16 cellular contexts compared by ENCODE assay signal in the genomic region with DNA sequence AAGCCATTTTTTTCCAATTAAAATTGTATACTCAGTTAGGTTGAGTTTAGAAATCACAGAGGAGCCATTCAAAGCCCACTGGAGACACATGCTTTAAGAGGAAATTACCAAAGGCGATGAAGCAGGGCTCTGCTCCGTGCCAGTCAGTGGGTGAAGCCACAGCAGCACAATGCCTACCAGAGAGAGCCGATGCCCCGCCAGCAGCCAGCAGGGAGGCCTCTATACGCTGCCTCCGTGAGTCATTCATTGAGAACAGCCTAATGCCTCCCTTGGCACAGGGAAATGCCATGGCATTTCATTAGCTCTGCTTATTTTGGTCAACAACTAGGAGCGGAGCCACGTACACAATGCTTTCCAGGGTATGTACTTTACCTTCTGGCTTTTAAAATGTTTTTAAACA.
DNase-seq lines count a peak whose midpoint lies in the region; ATAC-seq, FAIRE-seq and TF ChIP-seq lines count a peak whose summit lies in the region.
"Had no signal": no experiment of that assay in that cellular context is flagged by ENCODE, and none has a peak within 500 bp of the region (broad histone marks: within the 10 kb centered on the region; RNA-seq: fewer than 3 reads in every experiment).

No MANE protein-coding gene starts in this region.

- H3K9me3 Mint-ChIP-seq in MCF 10A (ENCODE audit: unreplicated experiment), result peaks cover 8% of the 10 kb centered on the region
- H3K9me3 Mint-ChIP-seq: activated CD8-positive, alpha-beta T cell treated with anti-CD3 and anti-CD28 coated beads for 36 hours had no signal

- no peaks in the 10 kb centered on the region for H3K79me2 ChIP-seq in keratinocyte (ENCODE audit: control insufficient read depth, insufficient read depth, low read length)

- H4K20me1 ChIP-seq in keratinocyte (ENCODE audit: control insufficient read depth, extremely low read depth, insufficient read depth, low read length), result no peaks in the 10 kb centered on the region

- peaks cover 28% of the 10 kb centered on the region for H3K4me1 ChIP-seq in keratinocyte (ENCODE audit: control insufficient read depth, extremely low read depth, insufficient read depth, low read length)
- H3K4me1 ChIP-seq in right atrium auricular region, result peaks cover 0 to 5% of the 10 kb centered on the region in 2 donors

- no peaks in the 10 kb centered on the region for H3K9me1 ChIP-seq in keratinocyte (ENCODE audit: control insufficient read depth, extremely low read depth, insufficient read depth, low read length)

- H3K27me3 Mint-ChIP-seq in MCF 10A (ENCODE audit: insufficient read depth, unreplicated experiment), result no peaks in the 10 kb centered on the region
- H3K27me3 Mint-ChIP-seq: progenitor cell of endocrine pancreas had no signal

- no peak overlapping the region for H3K4me3 Mint-ChIP-seq in MCF 10A (ENCODE audit: unreplicated experiment)
- H3K4me3 Mint-ChIP-seq: activated CD8-positive, alpha-beta T cell treated with anti-CD3 and anti-CD28 coated beads for 36 hours had no signal

- H2AFZ ChIP-seq in keratinocyte (ENCODE audit: control insufficient read depth, low read length), result peak overlapping the region; percentile 71

- peak overlapping the region; percentile 33 for H3K27ac Mint-ChIP-seq in MCF 10A (ENCODE audit: low read depth, unreplicated experiment)
- H3K27ac Mint-ChIP-seq: activated CD8-positive, alpha-beta T cell treated with anti-CD3 and anti-CD28 coated beads for 36 hours; progenitor cell of endocrine pancreas had no signal

- peaks cover 36% of the 10 kb centered on the region for H3K4me1 Mint-ChIP-seq in MCF 10A (ENCODE audit: insufficient read depth, unreplicated experiment)

- H3K4me3 ChIP-seq in keratinocyte (ENCODE audit: control insufficient read depth in 2 of 3, extremely low read depth in 1 of 3, insufficient read depth in 2 of 3, low read depth in 1 of 3, low read length in 3 of 3) (no peak overlapping the region), right atrium auricular region (no peak overlapping the region)
- H3K4me3 ChIP-seq: ascending aorta, transverse colon had no signal

- H3K36me3 Mint-ChIP-seq in MCF 10A (ENCODE audit: insufficient read depth, unreplicated experiment), result no peaks in the 10 kb centered on the region

- dilution Hi-C loops in keratinocyte (cut with MboI; ENCODE audit: extremely low pct_ligation_motif_present, low sequenced_read_pairs), result no loop called here

- peak; percentile 74 for DNase-seq in Ammon's horn (ENCODE audit: low spot score)
- peak; percentile 73 for DNase-seq in NCI-H1694 treated with DMSO at 0.1 percent for 48 hours (lab: John Stamatoyannopoulos, UW)
- peak; percentile 87 for DNase-seq in MCF 10A (ENCODE audit: unreplicated experiment)
- no peak for DNase-seq in keratinocyte (ENCODE audit: low read depth, low spot score)
- no peak for DNase-seq in NCI-H2029 (lab: John Stamatoyannopoulos, UW)
- DNase-seq in inferior parietal cortex (ENCODE audit: extremely low spot score), result no peak
- DNase-seq in right atrium auricular region (ENCODE audit: low spot score), result no peak
- DNase-seq: activated CD8-positive, alpha-beta T cell treated with anti-CD3 and anti-CD28 coated beads for 36 hours; effector CD4-positive, alpha-beta T cell; NCI-H1105; NCI-H748 treated with DMSO at 0.1 percent for 48 hours; SIG-M5; transverse colon had no signal

- no TSS peak for BruUV-seq in MCF 10A (replicated peaks; lab: Mats Ljungman, UMichigan)

- H3K27me3 ChIP-seq in keratinocyte (ENCODE audit: control insufficient read depth, extremely low read depth, insufficient read depth, low read length), result no peaks in the 10 kb centered on the region
- H3K27me3 ChIP-seq in right atrium auricular region, result no peaks in the 10 kb centered on the region
- H3K27me3 ChIP-seq: ascending aorta, transverse colon had no signal

- no peak overlapping the region for H3K9ac ChIP-seq in keratinocyte (ENCODE audit: control insufficient read depth, extremely low read depth, insufficient read depth, low read length)

- peak; percentile 76 for FAIRE-seq in keratinocyte (lab: Jason Lieb, UNC)

- H3K4me2 ChIP-seq in keratinocyte (ENCODE audit: control insufficient read depth, extremely low read depth, insufficient read depth, low read depth, low read length), result peak overlapping the region; percentile 37

- POLR2A ChIA-PET in MCF 10A (lab: Yijun Ruan, JAX), result interaction anchor here (0.6 to 2.2 kb wide), 11 partner anchors 9 to 211 kb away, joined by 3 to 10 read pairs (median 5); no protein-coding TSS in a partner anchor

- H3K36me3 ChIP-seq in keratinocyte (ENCODE audit: control insufficient read depth in 2 of 2, extremely low read depth in 1 of 2, insufficient read depth in 2 of 2, low read length in 2 of 2) (no peaks in the 10 kb centered on the region), right atrium auricular region (no peaks in the 10 kb centered on the region)
- H3K36me3 ChIP-seq: ascending aorta, transverse colon had no signal

- H3K27ac ChIP-seq in keratinocyte (ENCODE audit: control insufficient read depth, insufficient read depth, low read length), result peak overlapping the region; percentile 17
- no peak overlapping the region for H3K27ac ChIP-seq in right atrium auricular region
- H3K27ac ChIP-seq: ascending aorta, transverse colon had no signal

- intact Hi-C loops in MCF 10A (cut with micrococcal nuclease), result no loop called here

- no peak for ATAC-seq in HG02610 (IDR thresholded peaks at IDR 0.05; ENCODE audit: unreplicated experiment)
- ATAC-seq: activated CD8-positive, alpha-beta T cell treated with anti-CD3 and anti-CD28 coated beads for 36 hours had no signal

- CTCF ChIA-PET in MCF 10A (lab: Yijun Ruan, JAX), result interaction anchor here (0.5 to 1.0 kb wide), 8 partner anchors 24 to 265 kb away, joined by 3 to 4 read pairs (median 3); no protein-coding TSS in a partner anchor

- no peak for TF ChIP-seq CTCF in MCF 10A (IDR thresholded peaks at IDR 0.05; ENCODE audit: unreplicated experiment)
- no peak for TF ChIP-seq CTCF in keratinocyte (optimal IDR thresholded peaks at IDR 0.05 in 1 of 3, IDR thresholded peaks at IDR 0.05 in 1 of 3, conservative IDR thresholded peaks at IDR 0.05 in 1 of 3; ENCODE audit: extremely low read depth in 1 of 3, insufficient read depth in 2 of 3, low read length in 3 of 3)
- TF ChIP-seq CTCF in right atrium auricular region (IDR thresholded peaks at IDR 0.05), result no peak

- H3K9me3 ChIP-seq in keratinocyte (ENCODE audit: control insufficient read depth, low read depth, low read length) (no peaks in the 10 kb centered on the region), right atrium auricular region (no peaks in the 10 kb centered on the region)
- H3K9me3 ChIP-seq: ascending aorta, transverse colon had no signal

Comparison
In these comparisons a context has a peak if more than half of its experiments do, and no peak if none do; other contexts are left out.
1. DNase-seq: peak in Ammon's horn (single experiment), NCI-H1694 treated with DMSO at 0.1 percent for 48 hours (single experiment) and MCF 10A (single experiment); none in keratinocyte (single experiment), NCI-H2029 (single experiment), inferior parietal cortex (single experiment) and right atrium auricular region (single experiment).